In the genomic region with DNA sequence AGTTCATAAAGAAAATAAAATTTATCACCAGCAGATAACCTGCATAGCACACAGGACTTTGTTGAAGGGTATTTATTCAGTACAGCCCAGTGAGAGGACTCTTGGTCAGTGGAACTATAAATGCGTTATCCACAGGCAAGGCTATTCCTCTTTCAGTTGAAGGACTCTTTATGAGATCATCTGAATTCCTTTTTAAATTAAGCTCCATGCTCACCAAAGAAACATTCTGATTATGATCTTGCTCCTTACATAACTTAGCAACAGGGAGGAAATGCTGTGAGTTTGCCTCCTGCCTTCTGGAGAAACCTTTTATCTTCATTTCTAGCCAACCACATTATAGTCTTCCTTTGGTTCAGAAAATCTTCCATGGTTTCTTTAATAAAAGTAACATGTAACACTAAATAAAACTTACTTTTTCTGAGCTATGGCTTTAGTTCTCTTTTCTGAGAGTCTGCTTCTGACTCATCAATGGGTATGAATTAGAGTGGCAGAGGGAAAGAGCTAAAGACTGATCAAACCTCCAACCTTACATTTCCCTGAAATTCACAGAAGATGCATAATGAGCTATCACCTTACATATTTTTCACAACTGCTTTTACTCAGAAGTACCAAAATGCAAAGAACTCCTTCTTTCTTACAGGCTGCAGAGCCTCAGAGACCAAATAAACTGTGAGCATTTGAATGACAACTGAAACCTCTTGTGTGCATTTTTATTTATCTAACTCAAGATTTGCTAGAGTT, we compare ENCODE assay signal across 12 cellular contexts.
DNase-seq lines count a peak whose midpoint lies in the region; ATAC-seq and TF ChIP-seq lines count a peak whose summit lies in the region.
"Had no signal": no experiment of that assay in that cellular context is flagged by ENCODE, and none has a peak within 500 bp of the region (broad histone marks: within the 10 kb centered on the region; RNA-seq: fewer than 3 reads in every experiment).

No MANE protein-coding gene starts in this region.

- CTCF ChIA-PET in activated naive CD4-positive, alpha-beta T cell treated with anti-CD3 and anti-CD28 coated beads, Interleukin-2, amount 10 ng/mL, durations not matched to agents 7 days and 5 days (lab: Charles Lee): interaction anchor here (0.5 to 1.8 kb wide), 9 partner anchors 18 to 873 kb away, joined by 3 to 9 read pairs (median 5); no protein-coding TSS in a partner anchor

- H3K27me3 ChIP-seq in uterus: no peaks in the 10 kb centered on the region
- H3K27me3 ChIP-seq: esophagus squamous epithelium, MG63 had no signal

- no peaks in the 10 kb centered on the region for H3K27me3 Mint-ChIP-seq in activated naive CD4-positive, alpha-beta T cell treated with anti-CD3 and anti-CD28 coated beads, Interleukin-2, amount 10 ng/mL, durations not matched to agents 7 days and 5 days
- no peaks in the 10 kb centered on the region for H3K27me3 Mint-ChIP-seq in activated naive CD8-positive, alpha-beta T cell

- DNase-seq in activated naive CD4-positive, alpha-beta T cell treated with anti-CD3 and anti-CD28 coated beads, Interleukin-2, amount 10 ng/mL, durations not matched to agents 7 days and 5 days: no peak
- DNase-seq in activated naive CD4-positive, alpha-beta T cell treated with anti-CD3 and anti-CD28 coated beads, Interleukin-2, amount 50 U/mL, for 16 hours: no peak
- DNase-seq in kidney tubule cell (ENCODE audit: low spot score) (peak; percentile 80), uterus (no peak), DMS79 (lab: John Stamatoyannopoulos, UW) (no peak)
- no peak for DNase-seq in effector CD4-positive, alpha-beta T cell
- DNase-seq: esophagus squamous epithelium, MG63 had no signal

- H3K36me3 Mint-ChIP-seq in activated naive CD4-positive, alpha-beta T cell treated with anti-CD3 and anti-CD28 coated beads, Interleukin-2, amount 10 ng/mL, durations not matched to agents 7 days and 5 days: peaks cover 11% of the 10 kb centered on the region
- peaks cover 3% of the 10 kb centered on the region for H3K36me3 Mint-ChIP-seq in activated naive CD8-positive, alpha-beta T cell

- H3K9me3 Mint-ChIP-seq in activated naive CD4-positive, alpha-beta T cell treated with anti-CD3 and anti-CD28 coated beads, Interleukin-2, amount 10 ng/mL, durations not matched to agents 7 days and 5 days: peaks cover 14% of the 10 kb centered on the region
- H3K9me3 Mint-ChIP-seq in activated naive CD8-positive, alpha-beta T cell (ENCODE audit: low read depth): peaks cover 6% of the 10 kb centered on the region

- ATAC-seq in HG03159 (IDR thresholded peaks at IDR 0.05; ENCODE audit: unreplicated experiment): no peak

- no peaks in the 10 kb centered on the region for H3K4me1 ChIP-seq in uterus

- no peak for TF ChIP-seq POLR2A in uterus (IDR thresholded peaks at IDR 0.05)

- no peak overlapping the region for H3K4me3 Mint-ChIP-seq in activated naive CD4-positive, alpha-beta T cell treated with anti-CD3 and anti-CD28 coated beads, Interleukin-2, amount 10 ng/mL, durations not matched to agents 7 days and 5 days
- peak overlapping the region; percentile 49 for H3K4me3 Mint-ChIP-seq in activated naive CD8-positive, alpha-beta T cell
- H3K4me3 Mint-ChIP-seq: neural crest cell had no signal

- intact Hi-C loops in uterus (cut with DNase I; ENCODE audit: low total_unique reads): no loop called here

- TF ChIP-seq CTCF in uterus (IDR thresholded peaks at IDR 0.05): no peak

- H3K9me3 ChIP-seq in uterus: no peaks in the 10 kb centered on the region

- no peaks in the 10 kb centered on the region for H3K36me3 ChIP-seq in uterus
- H3K36me3 ChIP-seq: esophagus squamous epithelium, MG63 had no signal

- no peak overlapping the region for H3K4me3 ChIP-seq in uterus
- H3K4me3 ChIP-seq: esophagus squamous epithelium, MG63 had no signal

- H3K27ac Mint-ChIP-seq in activated naive CD4-positive, alpha-beta T cell treated with anti-CD3 and anti-CD28 coated beads, Interleukin-2, amount 10 ng/mL, durations not matched to agents 7 days and 5 days: peak overlapping the region; percentile 75
- peak overlapping the region; percentile 47 for H3K27ac Mint-ChIP-seq in activated naive CD8-positive, alpha-beta T cell

- peaks cover 53% of the 10 kb centered on the region for H3K4me1 Mint-ChIP-seq in activated naive CD4-positive, alpha-beta T cell treated with anti-CD3 and anti-CD28 coated beads, Interleukin-2, amount 10 ng/mL, durations not matched to agents 7 days and 5 days
- peaks cover 62% of the 10 kb centered on the region for H3K4me1 Mint-ChIP-seq in activated naive CD8-positive, alpha-beta T cell (ENCODE audit: low read depth)

- peak overlapping the region; percentile 24 to 27 for H3K27ac ChIP-seq in uterus
- H3K27ac ChIP-seq: C4-2B had no signal
